ENCODE assay signal across 1 cellular context in genomic region chr7:107173691-107174406, GRCh38.
TF ChIP-seq lines count a peak whose summit lies in the region.

No MANE protein-coding gene starts in this region.

TF ChIP-seq in H1, 55 proteins besides CTCF, POLR2A, EP300 and RAD21:
- TF ChIP-seq RBBP5 (IDR thresholded peaks at IDR 0.05; ENCODE audit: borderline replicate concordance, low read depth, low read length) = no peak
- no peak for TF ChIP-seq PHF8 (conservative IDR thresholded peaks at IDR 0.05; ENCODE audit: low read depth, low read length)
- TF ChIP-seq BACH1 (IDR thresholded peaks at IDR 0.05; ENCODE audit: low read length) = no peak
- no peak for TF ChIP-seq BCL11A (IDR thresholded peaks at IDR 0.05; ENCODE audit: low read depth in 2 of 2, low read length in 2 of 2)
- no peak for TF ChIP-seq YY1 (IDR thresholded peaks at IDR 0.05; ENCODE audit: low read depth, low read length)
- no peak for TF ChIP-seq POU5F1 (IDR thresholded peaks at IDR 0.05; ENCODE audit: low read depth, low read length)
- TF ChIP-seq USF2 (IDR thresholded peaks at IDR 0.05; ENCODE audit: low read length) = no peak
- no peak for TF ChIP-seq TEAD4 (IDR thresholded peaks at IDR 0.05; ENCODE audit: low read depth, low read length)
- TF ChIP-seq FOSL1 (IDR thresholded peaks at IDR 0.05; ENCODE audit: insufficient read depth, low read depth, low read length) = no peak
- TF ChIP-seq RNF2 (IDR thresholded peaks at IDR 0.05; ENCODE audit: borderline replicate concordance, low read depth, low read length, missing control alignments, poor library complexity, severe bottlenecking) = no peak
- TF ChIP-seq SUZ12 (IDR thresholded peaks at IDR 0.05; ENCODE audit: low read length) = no peak
- TF ChIP-seq KDM5A (IDR thresholded peaks at IDR 0.05; ENCODE audit: low read length) = no peak
